Comparison of ENCODE assay signal across 8 cellular contexts in genomic region chr4:6988016-6988715, GRCh38. TPM values are rescaled to one million over a fixed set of nuclear protein-coding genes. Genes with fewer than 3 reads are reported as not detected.
DNase-seq lines count a peak whose midpoint lies in the region; ATAC-seq and TF ChIP-seq lines count a peak whose summit lies in the region.

No MANE protein-coding gene starts in this region.

- no peak for ATAC-seq in activated naive CD8-positive, alpha-beta T cell treated with anti-CD3 and anti-CD28 coated beads, Interleukin-2, amount 10 ng/mL, durations not matched to agents 7 days and 5 days (ENCODE audit: low read depth)
- no peak for ATAC-seq in HG02798 (IDR thresholded peaks at IDR 0.05; ENCODE audit: poor library complexity, unreplicated experiment)

- no peaks in the 10 kb centered on the region for H3K27me3 Mint-ChIP-seq in activated naive CD8-positive, alpha-beta T cell treated with anti-CD3 and anti-CD28 coated beads, Interleukin-2, amount 10 ng/mL, durations not matched to agents 7 days and 5 days

- peaks cover 63% of the 10 kb centered on the region for H3K4me1 Mint-ChIP-seq in activated naive CD8-positive, alpha-beta T cell treated with anti-CD3 and anti-CD28 coated beads, Interleukin-2, amount 10 ng/mL, durations not matched to agents 7 days and 5 days

- TF ChIP-seq POLR2A in tibial nerve (IDR thresholded peaks at IDR 0.05): no peak

- TF ChIP-seq EP300 in tibial nerve (IDR thresholded peaks at IDR 0.05): no peak

- H3K9me3 ChIP-seq in tibial nerve: no peaks in the 10 kb centered on the region

- peak overlapping the region; percentile 92 for H3K27ac Mint-ChIP-seq in activated naive CD8-positive, alpha-beta T cell treated with anti-CD3 and anti-CD28 coated beads, Interleukin-2, amount 10 ng/mL, durations not matched to agents 7 days and 5 days

- peaks cover 0 to 88% (median 44%) of the 10 kb centered on the region in 4 donors for H3K4me1 ChIP-seq in tibial nerve

- peak overlapping the region; percentile 77 for H3K27ac ChIP-seq in layer of hippocampus (ENCODE audit: low read depth, low read length)
- H3K27ac ChIP-seq in tibial nerve: peak overlapping the region in 3 of 4 donors; percentile 88 to 99 (median 90)

- peaks cover 3% of the 10 kb centered on the region for H3K36me3 Mint-ChIP-seq in activated naive CD8-positive, alpha-beta T cell treated with anti-CD3 and anti-CD28 coated beads, Interleukin-2, amount 10 ng/mL, durations not matched to agents 7 days and 5 days

- POLR2A ChIA-PET in activated naive CD8-positive, alpha-beta T cell treated with anti-CD3 and anti-CD28 coated beads, Interleukin-2, amount 10 ng/mL, durations not matched to agents 7 days and 5 days (lab: Charles Lee): interaction anchor here (1.9 to 3.6 kb wide), 5 partner anchors 11 to 81 kb away, joined by 8 to 20 read pairs (median 13); partner anchors contain the start of genes GRPEL1, TADA2B and TBC1D14

- peaks cover 0 to 4% (median 0%) of the 10 kb centered on the region in 3 donors for H3K36me3 ChIP-seq in tibial nerve

- H3K9me3 Mint-ChIP-seq in activated naive CD8-positive, alpha-beta T cell treated with anti-CD3 and anti-CD28 coated beads, Interleukin-2, amount 10 ng/mL, durations not matched to agents 7 days and 5 days: no peaks in the 10 kb centered on the region

- TF ChIP-seq CTCF in tibial nerve (IDR thresholded peaks at IDR 0.05): no peak

- DNase-seq in activated effector memory CD4-positive, alpha-beta T cell treated with anti-CD3 and anti-CD28 coated beads, Interleukin-2, amount 50 U/mL, for 16 hours: peak; percentile 61
- DNase-seq in activated effector memory CD4-positive, alpha-beta T cell treated with Interleukin-2 at 50 U/mL for 16 hours: no peak
- no peak for DNase-seq in activated naive CD8-positive, alpha-beta T cell treated with anti-CD3 and anti-CD28 coated beads, Interleukin-2, amount 10 ng/mL, durations not matched to agents 7 days and 5 days
- DNase-seq in tibial nerve (ENCODE audit: low spot score in 2 of 2) (no peak), NCI-H524 treated with DMSO at 0.1 percent for 48 hours (lab: John Stamatoyannopoulos, UW) (no peak), MV-4-11 (lab: John Stamatoyannopoulos, UW) (no peak)

- peak overlapping the region; percentile 92 for H3K4me3 Mint-ChIP-seq in activated naive CD8-positive, alpha-beta T cell treated with anti-CD3 and anti-CD28 coated beads, Interleukin-2, amount 10 ng/mL, durations not matched to agents 7 days and 5 days

- WGBS in tibial nerve, 2 donors: 51 to 54% methylated on average over 13 of the region's 13 CpGs

- no peaks in the 10 kb centered on the region for H3K27me3 ChIP-seq in layer of hippocampus (ENCODE audit: control insufficient read depth, insufficient read depth, low read length)
- no peaks in the 10 kb centered on the region for H3K27me3 ChIP-seq in tibial nerve

- H3K4me3 ChIP-seq in tibial nerve: peak overlapping the region; percentile 52 to 96 (median 70)

RNA-seq across cellular contexts. Expression of gene TADA2B, which starts 55.0 kb away (rescaled TPM):
- total RNA-seq in activated naive CD8-positive, alpha-beta T cell treated with anti-CD3 and anti-CD28 coated beads, Interleukin-2, amount 10 ng/mL, durations not matched to agents 7 days and 5 days: 10 to 100 TPM; 25.8 to 27.1 TPM
- 10 to 100 TPM; 13.3 to 27.3 (median 16.5) TPM for total RNA-seq in tibial nerve
